In the genomic region with DNA sequence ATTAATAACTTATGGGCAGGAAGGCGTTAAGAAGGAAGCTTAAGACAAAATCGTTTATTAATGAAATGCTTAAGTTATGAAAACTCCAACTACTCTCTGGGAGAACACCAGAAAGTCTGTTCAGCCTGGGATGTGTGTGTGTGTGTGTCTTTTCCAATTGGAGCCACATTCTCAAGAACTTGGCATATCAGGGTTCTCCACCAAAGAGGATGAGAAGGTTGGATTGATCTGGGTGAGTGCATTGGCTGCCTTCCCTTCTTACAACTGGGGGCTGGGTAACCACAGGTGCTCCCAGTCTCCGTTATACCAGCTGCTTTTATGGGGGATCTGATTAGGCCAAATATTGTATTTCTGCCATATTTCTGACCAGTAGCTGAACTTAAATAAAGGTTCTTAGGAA, we compare ENCODE assay signal across 11 cellular contexts.
"Had no signal": no experiment of that assay in that cellular context is flagged by ENCODE, and none has a peak within 500 bp of the region (broad histone marks: within the 10 kb centered on the region; RNA-seq: fewer than 3 reads in every experiment).

No MANE protein-coding gene starts in this region.

- H3K4me3 Mint-ChIP-seq: GM23338, H9, HFFc6 had no signal

- DNase-seq: GM23248, GOT3, H7, H9, HCEC 1CT, HFFc6 had no signal

- H3K9me3 ChIP-seq: HAP-1 had no signal

- H3K9me3 Mint-ChIP-seq: GM23338, H9 had no signal

- H3K4me2 ChIP-seq: GM23338 had no signal

- H3K27ac ChIP-seq: GM23248 had no signal

- H3K4me1 ChIP-seq: HAP-1 had no signal

- H3K27ac Mint-ChIP-seq: GM23338, H9, HFFc6 had no signal

- H2AFZ ChIP-seq: GM23248, GM23338 had no signal

- FAIRE-seq: H1, H54 had no signal

- H3K9ac ChIP-seq: GM23248 had no signal

- H3K4me3 ChIP-seq: GM23248, GM23338, HAP-1 had no signal

- H3K4me1 Mint-ChIP-seq: GM23338, H9 had no signal

- H3K36me3 ChIP-seq: HAP-1 had no signal

- ATAC-seq: GM23338, HCT116 had no signal
